ENCODE assay signal across 8 cellular contexts in genomic region chr1:1782399-1783221, GRCh38. TPM values are rescaled to one million over a fixed set of nuclear protein-coding genes. Genes with fewer than 3 reads are reported as not detected.
DNase-seq lines count a peak whose midpoint lies in the region; ATAC-seq and TF ChIP-seq lines count a peak whose summit lies in the region.

No MANE protein-coding gene starts in this region.

- no peak for ATAC-seq in GM18868 (IDR thresholded peaks at IDR 0.05; ENCODE audit: unreplicated experiment)

- TF ChIP-seq CTCF in HEK293 (tag by site-specific recombination; IDR thresholded peaks at IDR 0.05) (no peak), colonic mucosa (IDR thresholded peaks at IDR 0.05) (no peak)

- H3K4me3 ChIP-seq in HEK293 (ENCODE audit: low read depth, low read length): no peak overlapping the region
- H3K4me3 ChIP-seq in colonic mucosa: peak overlapping the region; percentile 32
- H3K4me3 ChIP-seq in thymus (ENCODE audit: low read length): peak overlapping the region; percentile 2

- no peak overlapping the region for H3K27ac ChIP-seq in HEK293 (ENCODE audit: extremely low read depth, low read depth, low read length)
- peak overlapping the region; percentile 94 for H3K27ac ChIP-seq in colonic mucosa
- peak overlapping the region; percentile 66 for H3K27ac ChIP-seq in thymus (ENCODE audit: low read depth)

- H3K27me3 ChIP-seq in colonic mucosa (no peaks in the 10 kb centered on the region), thymus (ENCODE audit: control insufficient read depth, insufficient read depth) (no peaks in the 10 kb centered on the region)

- POLR2A ChIA-PET in HEK293 (lab: Yijun Ruan, JAX): no interaction called here

- 40% methylated on average over 36 of the region's 36 CpGs for WGBS in thymus

- no peaks in the 10 kb centered on the region for H3K4me1 ChIP-seq in HEK293 (ENCODE audit: control insufficient read depth, insufficient read depth, low read length)
- peaks cover 38% of the 10 kb centered on the region for H3K4me1 ChIP-seq in colonic mucosa
- H3K4me1 ChIP-seq in thymus (ENCODE audit: control insufficient read depth, insufficient read depth, low read length): peaks cover 41% of the 10 kb centered on the region

- DNase-seq in A172 (ENCODE audit: low spot score): peak; percentile 33
- peak; percentile 43 for DNase-seq in SIG-M5 (lab: John Stamatoyannopoulos, UW)
- DNase-seq in colonic mucosa: peak; percentile 92
- peak; percentile 54 to 57 for DNase-seq in lung microvascular endothelial cell (ENCODE audit: low read depth in 2 of 2)
- DNase-seq in NCI-H1436 treated with DMSO at 0.1 percent for 48 hours (lab: John Stamatoyannopoulos, UW): no peak

- H3K9ac ChIP-seq in colonic mucosa (ENCODE audit: low read depth in 2 of 2, low read length in 2 of 2): peak overlapping the region; percentile 75 to 94

- peaks cover 12 to 34% of the 10 kb centered on the region in 2 experiments for H3K36me3 ChIP-seq in HEK293 (ENCODE audit: control insufficient read depth in 2 of 2, insufficient read depth in 1 of 2, low read length in 2 of 2)
- H3K36me3 ChIP-seq in colonic mucosa: peaks cover 8% of the 10 kb centered on the region
- H3K36me3 ChIP-seq in thymus (ENCODE audit: control insufficient read depth, insufficient read depth): peaks cover 29% of the 10 kb centered on the region

- H3K9me3 ChIP-seq in HEK293 (ENCODE audit: control insufficient read depth, insufficient read depth, low read depth, low read length) (no peaks in the 10 kb centered on the region), colonic mucosa (no peaks in the 10 kb centered on the region), thymus (ENCODE audit: control insufficient read depth) (no peaks in the 10 kb centered on the region)

- CTCF ChIA-PET in HEK293 (lab: Yijun Ruan, JAX): interaction anchor here (0.7 kb wide), 1 partner anchor 73 kb away, joined by 3 read pairs; no protein-coding TSS in a partner anchor

- intact Hi-C loops in colonic mucosa (cut with DNase I): no loop called here

TF ChIP-seq in HEK293, 187 proteins besides CTCF, POLR2A, EP300 and RAD21 (continues in another document):
- TF ChIP-seq SCRT2 (tag by site-specific recombination; IDR thresholded peaks at IDR 0.05) (peak; percentile 89), ZNF623 (tag by site-specific recombination; IDR thresholded peaks at IDR 0.05) (no peak), GLIS1 (tag by site-specific recombination; IDR thresholded peaks at IDR 0.05) (0 out of 2 replicates have a peak, but pooled peaks have one; percentile 33), SCRT1 (tag by site-specific recombination; IDR thresholded peaks at IDR 0.05; ENCODE audit: borderline replicate concordance) (peak; percentile 68), KLF1 (tag by site-specific recombination; IDR thresholded peaks at IDR 0.05) (peak; percentile 57), KLF8 (tag by site-specific recombination; IDR thresholded peaks at IDR 0.05) (0 out of 2 replicates have a peak, but pooled peaks have one; percentile 16)
- TF ChIP-seq, protein P1, sequence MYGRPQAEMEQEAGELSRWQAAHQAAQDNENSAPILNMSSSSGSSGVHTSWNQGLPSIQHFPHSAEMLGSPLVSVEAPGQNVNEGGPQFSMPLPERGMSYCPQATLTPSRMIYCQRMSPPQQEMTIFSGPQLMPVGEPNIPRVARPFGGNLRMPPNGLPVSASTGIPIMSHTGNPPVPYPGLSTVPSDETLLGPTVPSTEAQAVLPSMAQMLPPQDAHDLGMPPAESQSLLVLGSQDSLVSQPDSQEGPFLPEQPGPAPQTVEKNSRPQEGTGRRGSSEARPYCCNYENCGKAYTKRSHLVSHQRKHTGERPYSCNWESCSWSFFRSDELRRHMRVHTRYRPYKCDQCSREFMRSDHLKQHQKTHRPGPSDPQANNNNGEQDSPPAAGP (tag by site-specific recombination; IDR thresholded peaks at IDR 0.05): 0 out of 2 replicates have a peak, but pooled peaks have one; percentile 35
- TF ChIP-seq, protein P2, sequence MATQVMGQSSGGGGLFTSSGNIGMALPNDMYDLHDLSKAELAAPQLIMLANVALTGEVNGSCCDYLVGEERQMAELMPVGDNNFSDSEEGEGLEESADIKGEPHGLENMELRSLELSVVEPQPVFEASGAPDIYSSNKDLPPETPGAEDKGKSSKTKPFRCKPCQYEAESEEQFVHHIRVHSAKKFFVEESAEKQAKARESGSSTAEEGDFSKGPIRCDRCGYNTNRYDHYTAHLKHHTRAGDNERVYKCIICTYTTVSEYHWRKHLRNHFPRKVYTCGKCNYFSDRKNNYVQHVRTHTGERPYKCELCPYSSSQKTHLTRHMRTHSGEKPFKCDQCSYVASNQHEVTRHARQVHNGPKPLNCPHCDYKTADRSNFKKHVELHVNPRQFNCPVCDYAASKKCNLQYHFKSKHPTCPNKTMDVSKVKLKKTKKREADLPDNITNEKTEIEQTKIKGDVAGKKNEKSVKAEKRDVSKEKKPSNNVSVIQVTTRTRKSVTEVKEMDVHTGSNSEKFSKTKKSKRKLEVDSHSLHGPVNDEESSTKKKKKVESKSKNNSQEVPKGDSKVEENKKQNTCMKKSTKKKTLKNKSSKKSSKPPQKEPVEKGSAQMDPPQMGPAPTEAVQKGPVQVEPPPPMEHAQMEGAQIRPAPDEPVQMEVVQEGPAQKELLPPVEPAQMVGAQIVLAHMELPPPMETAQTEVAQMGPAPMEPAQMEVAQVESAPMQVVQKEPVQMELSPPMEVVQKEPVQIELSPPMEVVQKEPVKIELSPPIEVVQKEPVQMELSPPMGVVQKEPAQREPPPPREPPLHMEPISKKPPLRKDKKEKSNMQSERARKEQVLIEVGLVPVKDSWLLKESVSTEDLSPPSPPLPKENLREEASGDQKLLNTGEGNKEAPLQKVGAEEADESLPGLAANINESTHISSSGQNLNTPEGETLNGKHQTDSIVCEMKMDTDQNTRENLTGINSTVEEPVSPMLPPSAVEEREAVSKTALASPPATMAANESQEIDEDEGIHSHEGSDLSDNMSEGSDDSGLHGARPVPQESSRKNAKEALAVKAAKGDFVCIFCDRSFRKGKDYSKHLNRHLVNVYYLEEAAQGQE (tag by site-specific recombination; IDR thresholded peaks at IDR 0.05): peak; percentile 76; the same call in 1 of the 2 replicates
- TF ChIP-seq, protein P3, sequence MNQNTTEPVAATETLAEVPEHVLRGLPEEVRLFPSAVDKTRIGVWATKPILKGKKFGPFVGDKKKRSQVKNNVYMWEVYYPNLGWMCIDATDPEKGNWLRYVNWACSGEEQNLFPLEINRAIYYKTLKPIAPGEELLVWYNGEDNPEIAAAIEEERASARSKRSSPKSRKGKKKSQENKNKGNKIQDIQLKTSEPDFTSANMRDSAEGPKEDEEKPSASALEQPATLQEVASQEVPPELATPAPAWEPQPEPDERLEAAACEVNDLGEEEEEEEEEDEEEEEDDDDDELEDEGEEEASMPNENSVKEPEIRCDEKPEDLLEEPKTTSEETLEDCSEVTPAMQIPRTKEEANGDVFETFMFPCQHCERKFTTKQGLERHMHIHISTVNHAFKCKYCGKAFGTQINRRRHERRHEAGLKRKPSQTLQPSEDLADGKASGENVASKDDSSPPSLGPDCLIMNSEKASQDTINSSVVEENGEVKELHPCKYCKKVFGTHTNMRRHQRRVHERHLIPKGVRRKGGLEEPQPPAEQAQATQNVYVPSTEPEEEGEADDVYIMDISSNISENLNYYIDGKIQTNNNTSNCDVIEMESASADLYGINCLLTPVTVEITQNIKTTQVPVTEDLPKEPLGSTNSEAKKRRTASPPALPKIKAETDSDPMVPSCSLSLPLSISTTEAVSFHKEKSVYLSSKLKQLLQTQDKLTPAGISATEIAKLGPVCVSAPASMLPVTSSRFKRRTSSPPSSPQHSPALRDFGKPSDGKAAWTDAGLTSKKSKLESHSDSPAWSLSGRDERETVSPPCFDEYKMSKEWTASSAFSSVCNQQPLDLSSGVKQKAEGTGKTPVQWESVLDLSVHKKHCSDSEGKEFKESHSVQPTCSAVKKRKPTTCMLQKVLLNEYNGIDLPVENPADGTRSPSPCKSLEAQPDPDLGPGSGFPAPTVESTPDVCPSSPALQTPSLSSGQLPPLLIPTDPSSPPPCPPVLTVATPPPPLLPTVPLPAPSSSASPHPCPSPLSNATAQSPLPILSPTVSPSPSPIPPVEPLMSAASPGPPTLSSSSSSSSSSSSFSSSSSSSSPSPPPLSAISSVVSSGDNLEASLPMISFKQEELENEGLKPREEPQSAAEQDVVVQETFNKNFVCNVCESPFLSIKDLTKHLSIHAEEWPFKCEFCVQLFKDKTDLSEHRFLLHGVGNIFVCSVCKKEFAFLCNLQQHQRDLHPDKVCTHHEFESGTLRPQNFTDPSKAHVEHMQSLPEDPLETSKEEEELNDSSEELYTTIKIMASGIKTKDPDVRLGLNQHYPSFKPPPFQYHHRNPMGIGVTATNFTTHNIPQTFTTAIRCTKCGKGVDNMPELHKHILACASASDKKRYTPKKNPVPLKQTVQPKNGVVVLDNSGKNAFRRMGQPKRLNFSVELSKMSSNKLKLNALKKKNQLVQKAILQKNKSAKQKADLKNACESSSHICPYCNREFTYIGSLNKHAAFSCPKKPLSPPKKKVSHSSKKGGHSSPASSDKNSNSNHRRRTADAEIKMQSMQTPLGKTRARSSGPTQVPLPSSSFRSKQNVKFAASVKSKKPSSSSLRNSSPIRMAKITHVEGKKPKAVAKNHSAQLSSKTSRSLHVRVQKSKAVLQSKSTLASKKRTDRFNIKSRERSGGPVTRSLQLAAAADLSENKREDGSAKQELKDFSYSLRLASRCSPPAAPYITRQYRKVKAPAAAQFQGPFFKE (tag by site-specific recombination; IDR thresholded peaks at IDR 0.05; ENCODE audit: borderline replicate concordance): no peak

RNA-seq across cellular contexts. Expression of gene NADK, which starts 4.3 kb away (rescaled TPM):
- 28.4 and 31.5 TPM in 2 replicates for total RNA-seq in A172 (2014; rRNA removed; shearing (Covaris generic))
- 100 to 1,000 TPM; 122 to 146 TPM for total RNA-seq in colonic mucosa
- total RNA-seq in lung microvascular endothelial cell: 25.3 and 34.7 TPM in 2 replicates
- polyA plus RNA-seq in thymus: 60.0 TPM

RNA-seq across cellular contexts. Expression of gene CDK11A, which starts 58.5 kb away (rescaled TPM):
- total RNA-seq in A172 (2014; rRNA removed; shearing (Covaris generic)): 6.6 and 9.8 TPM in 2 replicates
- 10 to 100 TPM; 52.2 to 58.5 TPM for total RNA-seq in colonic mucosa
- total RNA-seq in lung microvascular endothelial cell: 4.4 and 10.5 TPM in 2 replicates
- 52.2 TPM for polyA plus RNA-seq in thymus
